In the genomic region with DNA sequence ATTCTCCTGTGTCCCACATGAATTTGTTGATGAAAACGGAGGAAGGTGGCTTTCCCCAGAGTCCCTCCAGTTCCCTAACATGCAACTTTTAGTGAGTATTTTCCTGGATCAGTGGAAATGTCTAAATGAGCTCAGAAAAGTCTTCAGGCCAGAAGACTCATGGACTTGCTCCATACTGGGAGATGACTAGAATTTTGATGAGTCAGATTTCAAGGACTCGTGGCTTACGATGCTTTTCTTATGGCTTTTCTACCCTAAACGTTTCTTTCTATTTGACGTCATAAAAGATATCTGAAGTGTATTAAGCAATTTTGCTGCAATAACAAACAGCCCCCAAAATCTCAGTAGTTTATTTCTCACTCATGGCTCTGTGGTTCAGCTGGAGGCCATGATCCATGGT, we compare ENCODE assay signal across 14 cellular contexts.
A peak's percentile ranks its signal among the peaks of the same experiment; 100 is the strongest.
DNase-seq lines count a peak whose midpoint lies in the region; ATAC-seq and TF ChIP-seq lines count a peak whose summit lies in the region.
"Had no signal": no experiment of that assay in that cellular context is flagged by ENCODE, and none has a peak within 500 bp of the region (broad histone marks: within the 10 kb centered on the region; RNA-seq: fewer than 3 reads in every experiment).

No MANE protein-coding gene starts in this region.

- POLR2A ChIA-PET in IMR-90 (lab: Charles Lee; ENCODE audit: unreplicated experiment), result interaction anchor here (0.5 kb wide), 1 partner anchor 19 kb away, joined by 4 read pairs; no protein-coding TSS in a partner anchor

- H3K9ac ChIP-seq in IMR-90 (ENCODE audit: low read depth, low read length), result no peak overlapping the region

- no peak overlapping the region for H4K5ac ChIP-seq in IMR-90 (ENCODE audit: low read depth, low read length)

- H3K14ac ChIP-seq in IMR-90 (replicated peaks; ENCODE audit: low read depth, low read length), result 0 out of 2 replicates have a peak overlapping the region, but pooled peaks have one; percentile 16

- no peak for ATAC-seq in IMR-90 (ENCODE audit: low read depth)
- ATAC-seq: CD8-positive, alpha-beta T cell had no signal

- H4K8ac ChIP-seq in IMR-90 (ENCODE audit: low read depth in 2 of 2, low read length in 2 of 2), result no peak overlapping the region

- H3K27me3 ChIP-seq in IMR-90 (ENCODE audit: control insufficient read depth, insufficient read depth, low read length), result no peaks in the 10 kb centered on the region

- no peak overlapping the region for H3K27ac ChIP-seq in IMR-90 (ENCODE audit: insufficient read depth, low read length)

- no peaks in the 10 kb centered on the region for H3K36me3 ChIP-seq in IMR-90 (ENCODE audit: control insufficient read depth, insufficient read depth, low read length)

- TF ChIP-seq RAD21 in IMR-90 (IDR thresholded peaks at IDR 0.05; ENCODE audit: low read length), result no peak

- no peak overlapping the region for H3K56ac ChIP-seq in IMR-90 (ENCODE audit: extremely low read depth, insufficient read depth, low read length)

- no peak overlapping the region for H2BK20ac ChIP-seq in IMR-90 (ENCODE audit: low read depth, low read length)

- peak overlapping the region; percentile 51 for H2AK5ac ChIP-seq in IMR-90 (ENCODE audit: low read depth, low read length)

- CTCF ChIA-PET in IMR-90 (lab: Yijun Ruan, JAX), result no interaction called here

- H4K91ac ChIP-seq in IMR-90 (ENCODE audit: insufficient read depth, low read depth, low read length), result no peak overlapping the region

- H2AK9ac ChIP-seq in IMR-90 (replicated peaks; ENCODE audit: low read depth, low read length, poor library complexity), result no peak overlapping the region

- no peak for TF ChIP-seq CTCF in IMR-90 (conservative IDR thresholded peaks at IDR 0.05; ENCODE audit: low read depth, low read length)

- no peak overlapping the region for H3K18ac ChIP-seq in IMR-90 (ENCODE audit: low read depth, low read length)

- H3K23ac ChIP-seq in IMR-90 (ENCODE audit: low read depth, low read length), result no peak overlapping the region

- no peak overlapping the region for H2AFZ ChIP-seq in IMR-90 (replicated peaks; ENCODE audit: low read length, poor library complexity)

- no peak overlapping the region for H3K4me2 ChIP-seq in IMR-90 (ENCODE audit: low read depth, low read length)

- no peaks in the 10 kb centered on the region for H3K9me3 ChIP-seq in IMR-90 (ENCODE audit: control insufficient read depth, insufficient read depth, low read length)
- H3K9me3 ChIP-seq: Caco-2 had no signal

- in situ Hi-C loops in IMR-90 (cut with MboI; ENCODE audit: low sequenced_read_pairs), result no loop called here

- H3K79me1 ChIP-seq in IMR-90 (ENCODE audit: low read depth in 1 of 2, low read length in 2 of 2), result no peaks in the 10 kb centered on the region

- no peak overlapping the region for H2BK5ac ChIP-seq in IMR-90 (ENCODE audit: low read depth, low read length, poor library complexity, severe bottlenecking)

- peaks cover 7% of the 10 kb centered on the region; the same call in 1 of the 2 replicates for H3K9me1 ChIP-seq in IMR-90 (ENCODE audit: insufficient read depth, low read length)

- DNase-seq in IMR-90, result peak; percentile 30
- DNase-seq in RKO (ENCODE audit: low spot score), result peak; percentile 17
- peak; percentile 11 for DNase-seq in amniotic epithelial cell (ENCODE audit: low read depth)
- peak; percentile 14 for DNase-seq in medulla oblongata (ENCODE audit: extremely low spot score)
- DNase-seq in NCI-H510A (lab: John Stamatoyannopoulos, UW), result no peak
- DNase-seq in SW480 (ENCODE audit: low spot score), result no peak
- DNase-seq: C1 segment of cervical spinal cord; Caco-2; CD4-positive, CD25-positive, alpha-beta regulatory T cell; CD8-positive, alpha-beta T cell; DMS153; DND-41; H7; HCEC 1CT had no signal

- no peaks in the 10 kb centered on the region for H4K20me1 ChIP-seq in IMR-90 (ENCODE audit: insufficient read depth, low read length)

- WGBS in IMR-90 (ENCODE audit: extremely low coverage in 2 of 2, insufficient read length in 1 of 2), 2 experiments, result no CpG with 5 or more reads among the region's 5 CpGs

- H2BK15ac ChIP-seq in IMR-90 (ENCODE audit: low read depth, low read length), result no peak overlapping the region; the same call in 2 of the 3 replicates

- no peak overlapping the region for H3K4ac ChIP-seq in IMR-90 (ENCODE audit: low read depth, low read length)

- peaks cover 5% of the 10 kb centered on the region; the same call in 1 of the 2 replicates for H3K4me1 ChIP-seq in IMR-90 (ENCODE audit: control insufficient read depth, insufficient read depth, low read length)
- H3K4me1 ChIP-seq: Caco-2 had no signal

- no peak overlapping the region for H3K4me3 ChIP-seq in IMR-90 (ENCODE audit: insufficient read depth, low read depth, low read length)

- H2BK120ac ChIP-seq in IMR-90 (ENCODE audit: low read depth, low read length), result 0 out of 2 replicates have a peak overlapping the region, but pooled peaks have one; percentile 2

- BruUV-seq in IMR-90 (replicated peaks; lab: Mats Ljungman, UMichigan), result no TSS peak

- intact Hi-C loops in IMR-90 (cut with micrococcal nuclease), result no loop called here

- TF ChIP-seq POLR2A in IMR-90 (IDR thresholded peaks at IDR 0.05; ENCODE audit: low read depth, low read length), result no peak

- dilution Hi-C loops in IMR-90 (cut with HindIII; ENCODE audit: low sequenced_read_pairs, unreplicated experiment), result no loop called here

TF ChIP-seq in IMR-90, 13 proteins besides CTCF, POLR2A, EP300 and RAD21:
- no peak for TF ChIP-seq CEBPB (IDR thresholded peaks at IDR 0.05; ENCODE audit: low read depth, low read length)
- peak; percentile 57 for TF ChIP-seq MAFK (IDR thresholded peaks at IDR 0.05; ENCODE audit: low read depth, low read length)
- TF ChIP-seq, protein P1, sequence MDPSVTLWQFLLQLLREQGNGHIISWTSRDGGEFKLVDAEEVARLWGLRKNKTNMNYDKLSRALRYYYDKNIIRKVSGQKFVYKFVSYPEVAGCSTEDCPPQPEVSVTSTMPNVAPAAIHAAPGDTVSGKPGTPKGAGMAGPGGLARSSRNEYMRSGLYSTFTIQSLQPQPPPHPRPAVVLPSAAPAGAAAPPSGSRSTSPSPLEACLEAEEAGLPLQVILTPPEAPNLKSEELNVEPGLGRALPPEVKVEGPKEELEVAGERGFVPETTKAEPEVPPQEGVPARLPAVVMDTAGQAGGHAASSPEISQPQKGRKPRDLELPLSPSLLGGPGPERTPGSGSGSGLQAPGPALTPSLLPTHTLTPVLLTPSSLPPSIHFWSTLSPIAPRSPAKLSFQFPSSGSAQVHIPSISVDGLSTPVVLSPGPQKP (IDR thresholded peaks at IDR 0.05; ENCODE audit: borderline replicate concordance, low read depth, low read length), result no peak

Comparison
In these comparisons a context has a peak if more than half of its experiments do, and no peak if none do; other contexts are left out.
1. DNase-seq: peak in IMR-90 (single experiment), RKO (single experiment), amniotic epithelial cell (single experiment) and medulla oblongata (single experiment); none in NCI-H510A (single experiment) and SW480 (single experiment).